In genomic region chr2:74178211-74179062, GRCh38 we compare ENCODE assay signal across 8 cellular contexts. TPM values are rescaled to one million over a fixed set of nuclear protein-coding genes. Genes with fewer than 3 reads are reported as not detected.
DNase-seq lines count a peak whose midpoint lies in the region; ATAC-seq, FAIRE-seq and TF ChIP-seq lines count a peak whose summit lies in the region.

MOB1A (minus strand) TSS chr2:74178879; CDS start chr2:74178674, 205 bp downstream.

- DNase-seq in BE2C (peak; percentile 95), GM19240 (ENCODE audit: insufficient read length, low spot score) (peak; percentile 47), NCI-H526 (lab: John Stamatoyannopoulos, UW) (peak; percentile 96 to 99), kidney tubule cell (ENCODE audit: low spot score) (peak; percentile 99)
- DNase-seq in activated CD4-positive, alpha-beta T cell treated with anti-CD3 and anti-CD28 coated beads for 48 hours = peak; percentile 99
- DNase-seq in stimulated activated CD4-positive, alpha-beta T cell treated with anti-CD3 and anti-CD28 coated beads, Interleukin-1b, Interleukin-23, amount 100 ng/mL, for 24 hours (ENCODE audit: low read depth in 4 of 4, low spot score in 1 of 4) = peak; percentile 83 to 97 (median 92)

- no peaks in the 10 kb centered on the region for H3K4me1 ChIP-seq in BE2C

- H3K4me3 ChIP-seq in BE2C (ENCODE audit: low read depth, low read length) = peak within 1 kb of the TSS; percentile 80

- H3K36me3 ChIP-seq in BE2C = no peaks in the 10 kb centered on the region

- ATAC-seq in HG03460 (IDR thresholded peaks at IDR 0.05; ENCODE audit: unreplicated experiment) = peak; percentile 85

- H3K27me3 ChIP-seq in BE2C = no peaks in the 10 kb centered on the region

- H3K9me3 ChIP-seq in BE2C = no peaks in the 10 kb centered on the region

- FAIRE-seq in colon (lab: Jason Lieb, UNC) = peak; percentile 70

- no peak for TF ChIP-seq CTCF in BE2C (IDR thresholded peaks at IDR 0.05; ENCODE audit: low read depth, low read length)

RNA-seq across cellular contexts. Expression of gene MOB1A, which starts in this region (rescaled TPM):
- 5.9 TPM for polyA plus RNA-seq in BE2C (2012; ENCODE audit: insufficient read depth, insufficient read length, low read depth)

Comparison
In these comparisons a context has a peak if more than half of its experiments do, and no peak if none do; other contexts are left out.
1. Peak in every context shown above with its lines: DNase-seq, ATAC-seq and H3K4me3 ChIP-seq.
2. DNase-seq: peak in every context shown above with its lines; median percentile 99 in activated CD4-positive, alpha-beta T cell treated with anti-CD3 and anti-CD28 coated beads for 48 hours; 99 in kidney tubule cell; 98 in NCI-H526; 95 in BE2C; 92 in stimulated activated CD4-positive, alpha-beta T cell treated with anti-CD3 and anti-CD28 coated beads, Interleukin-1b, Interleukin-23, amount 100 ng/mL, for 24 hours; 47 in GM19240.